In genomic region chr5:150034677-150035076, GRCh38 we compare ENCODE assay signal across 1 cellular context.
TF ChIP-seq lines count a peak whose summit lies in the region.

No MANE protein-coding gene starts in this region.

TF ChIP-seq in WTC11, 78 proteins besides CTCF, POLR2A, EP300 and RAD21 (continued from another document):
- TF ChIP-seq ZNF532 (CRISPR knock-in tag; IDR thresholded peaks at IDR 0.05; ENCODE audit: borderline replicate concordance): no peak
- no peak for TF ChIP-seq NR2C2 (CRISPR knock-in tag; IDR thresholded peaks at IDR 0.05)
- no peak for TF ChIP-seq PRDM15 (CRISPR knock-in tag; IDR thresholded peaks at IDR 0.05)
- TF ChIP-seq GRHL2 (CRISPR knock-in tag; IDR thresholded peaks at IDR 0.05; ENCODE audit: insufficient replicate concordance, severe bottlenecking): no peak
- TF ChIP-seq ZNF425 (CRISPR knock-in tag; conservative IDR thresholded peaks at IDR 0.05): no peak
